In genomic region chr5:53733853-53734252, GRCh38 we compare ENCODE assay signal across 14 cellular contexts.
DNase-seq lines count a peak whose midpoint lies in the region; ATAC-seq, FAIRE-seq and TF ChIP-seq lines count a peak whose summit lies in the region.
"Had no signal": no experiment of that assay in that cellular context is flagged by ENCODE, and none has a peak within 500 bp of the region (broad histone marks: within the 10 kb centered on the region; RNA-seq: fewer than 3 reads in every experiment).

No MANE protein-coding gene starts in this region.

- no peaks in the 10 kb centered on the region for H3K36me3 ChIP-seq in DND-41 (ENCODE audit: insufficient read depth, low read length)
- no peaks in the 10 kb centered on the region for H3K36me3 ChIP-seq in endodermal cell (ENCODE audit: control insufficient read depth, insufficient read depth, low read length)
- H3K36me3 ChIP-seq: neutrophil had no signal

- no peak overlapping the region for H3K4me3 ChIP-seq in A549
- no peak overlapping the region for H3K4me3 ChIP-seq in DND-41 (ENCODE audit: low read depth in 1 of 2, low read length in 2 of 2)
- no peak overlapping the region for H3K4me3 ChIP-seq in endodermal cell (ENCODE audit: low read length)

- POLR2A ChIA-PET in A549 (lab: Yijun Ruan, JAX): no interaction called here

- CTCF ChIA-PET in A549 (lab: Yijun Ruan, JAX): interaction anchor here (0.9 kb wide), 1 partner anchor 256 kb away, joined by 3 read pairs; no protein-coding TSS in a partner anchor

- DNase-seq in A549 (ENCODE audit: low read depth in 1 of 2, low spot score in 1 of 2) (peak in 1 of 2 experiments; percentile 13), DND-41 (no peak), NCI-H2171 treated with DMSO at 0.1 percent for 48 hours (lab: John Stamatoyannopoulos, UW) (peak; percentile 76), endodermal cell (peak; percentile 58), DMS79 (lab: John Stamatoyannopoulos, UW) (no peak)
- DNase-seq in effector CD8-positive, alpha-beta T cell (lab: John Stamatoyannopoulos, UW): no peak
- DNase-seq: activated effector memory CD4-positive, alpha-beta T cell treated with Interleukin-2 at 50 U/mL for 16 hours; DMS153; midbrain; right cardiac atrium had no signal

- H4K20me1 ChIP-seq in DND-41 (ENCODE audit: insufficient read depth, low read length): no peaks in the 10 kb centered on the region

- no peak for FAIRE-seq in A549 (lab: Jason Lieb, UNC)
- FAIRE-seq: islet of Langerhans had no signal

- H3K4me2 ChIP-seq in A549 (no peak overlapping the region), DND-41 (ENCODE audit: insufficient read depth, low read length) (no peak overlapping the region)

- TF ChIP-seq CTCF in A549 (IDR thresholded peaks at IDR 0.05) (no peak), DND-41 (IDR thresholded peaks at IDR 0.05; ENCODE audit: borderline replicate concordance, extremely low read depth, low read length, poor library complexity, severe bottlenecking) (peak; percentile 27), endodermal cell (conservative IDR thresholded peaks at IDR 0.05) (peak; percentile 70)

- peak; percentile 61 to 68; a peak in 4 of 6 replicates for ATAC-seq in A549
- ATAC-seq in DND-41 (ENCODE audit: insufficient read depth, low read depth): no peak
- ATAC-seq in GM18870 (IDR thresholded peaks at IDR 0.05; ENCODE audit: unreplicated experiment): no peak
- ATAC-seq in HG03565 (IDR thresholded peaks at IDR 0.05; ENCODE audit: unreplicated experiment): no peak
- ATAC-seq: right cardiac atrium had no signal

- H3K9me3 Mint-ChIP-seq in endodermal cell: peaks cover 9% of the 10 kb centered on the region

- H3K27me3 ChIP-seq in DND-41 (ENCODE audit: insufficient read depth, low read length, poor library complexity) (peaks cover 4% of the 10 kb centered on the region), endodermal cell (ENCODE audit: control insufficient read depth, insufficient read depth, low read length, poor library complexity, severe bottlenecking) (no peaks in the 10 kb centered on the region)
- H3K27me3 ChIP-seq: neutrophil had no signal

- no peak overlapping the region for H2AFZ ChIP-seq in DND-41 (ENCODE audit: low read depth, low read length)

- H3K4me3 Mint-ChIP-seq in endodermal cell: no peak overlapping the region

- TF ChIP-seq RAD21 in A549 (conservative IDR thresholded peaks at IDR 0.05 in 1 of 2, IDR thresholded peaks at IDR 0.05 in 1 of 2): peak; percentile 18 to 22; a peak in 1 of 5 replicates

- H3K27ac Mint-ChIP-seq in endodermal cell: no peak overlapping the region

- H3K36me3 Mint-ChIP-seq in endodermal cell (ENCODE audit: low read depth): no peaks in the 10 kb centered on the region

- no peaks in the 10 kb centered on the region for H3K9me3 ChIP-seq in A549
- H3K9me3 ChIP-seq in DND-41 (ENCODE audit: insufficient read depth, low read length, severe bottlenecking): no peaks in the 10 kb centered on the region
- H3K9me3 ChIP-seq in endodermal cell (ENCODE audit: control insufficient read depth, low read length): no peaks in the 10 kb centered on the region
- H3K9me3 ChIP-seq: neutrophil had no signal

- H3K9ac ChIP-seq in DND-41 (ENCODE audit: low read depth, low read length): no peak overlapping the region
- H3K9ac ChIP-seq in endodermal cell (ENCODE audit: extremely low read depth, low read length, poor library complexity, severe bottlenecking): no peak overlapping the region

- 27% methylated on average over 1 of the region's 1 CpG for WGBS in A549 (ENCODE audit: missing lambda C conversion rate)
- WGBS in endodermal cell (ENCODE audit: insufficient coverage in 1 of 2, insufficient read length in 1 of 2), 2 experiments: 82% methylated on average over 1 of the region's 1 CpG; no CpG with 5 or more reads in 1 of the 2 experiments

- H3K79me2 ChIP-seq in DND-41 (ENCODE audit: insufficient read depth, low read length): no peaks in the 10 kb centered on the region

- H3K27me3 Mint-ChIP-seq in endodermal cell (ENCODE audit: insufficient read depth): no peaks in the 10 kb centered on the region

- no peaks in the 10 kb centered on the region for H3K4me1 Mint-ChIP-seq in endodermal cell

- H3K27ac ChIP-seq in A549: no peak overlapping the region
- H3K27ac ChIP-seq in DND-41 (ENCODE audit: low read length): no peak overlapping the region
- no peak overlapping the region for H3K27ac ChIP-seq in endodermal cell (ENCODE audit: low read depth, low read length)
- H3K27ac ChIP-seq: neutrophil had no signal

- no peaks in the 10 kb centered on the region for H3K4me1 ChIP-seq in A549
- no peaks in the 10 kb centered on the region for H3K4me1 ChIP-seq in DND-41 (ENCODE audit: insufficient read depth, low read length)
- H3K4me1 ChIP-seq in endodermal cell (ENCODE audit: control insufficient read depth, insufficient read depth, low read length): no peaks in the 10 kb centered on the region

- TF ChIP-seq EP300 in A549 (IDR thresholded peaks at IDR 0.05): no peak

- no peak for TF ChIP-seq POLR2A in A549 (IDR thresholded peaks at IDR 0.05; ENCODE audit: low read length)

TF ChIP-seq in A549, 52 proteins besides CTCF, POLR2A, EP300 and RAD21:
- TF ChIP-seq RFX5 (IDR thresholded peaks at IDR 0.05): no peak
TF ChIP-seq in A549: peak in this region for 0.

Comparison
In these comparisons a context has a peak if more than half of its experiments do, and no peak if none do; other contexts are left out.
1. ATAC-seq: peak in A549 (2 of 2); none in DND-41 (single experiment), GM18870 (single experiment) and HG03565 (single experiment).
2. DNase-seq: peak in NCI-H2171 treated with DMSO at 0.1 percent for 48 hours (single experiment) and endodermal cell (single experiment); none in DND-41 (single experiment), DMS79 (single experiment) and effector CD8-positive, alpha-beta T cell (single experiment).